ENCODE assay signal across 1 cellular context in the genomic region with DNA sequence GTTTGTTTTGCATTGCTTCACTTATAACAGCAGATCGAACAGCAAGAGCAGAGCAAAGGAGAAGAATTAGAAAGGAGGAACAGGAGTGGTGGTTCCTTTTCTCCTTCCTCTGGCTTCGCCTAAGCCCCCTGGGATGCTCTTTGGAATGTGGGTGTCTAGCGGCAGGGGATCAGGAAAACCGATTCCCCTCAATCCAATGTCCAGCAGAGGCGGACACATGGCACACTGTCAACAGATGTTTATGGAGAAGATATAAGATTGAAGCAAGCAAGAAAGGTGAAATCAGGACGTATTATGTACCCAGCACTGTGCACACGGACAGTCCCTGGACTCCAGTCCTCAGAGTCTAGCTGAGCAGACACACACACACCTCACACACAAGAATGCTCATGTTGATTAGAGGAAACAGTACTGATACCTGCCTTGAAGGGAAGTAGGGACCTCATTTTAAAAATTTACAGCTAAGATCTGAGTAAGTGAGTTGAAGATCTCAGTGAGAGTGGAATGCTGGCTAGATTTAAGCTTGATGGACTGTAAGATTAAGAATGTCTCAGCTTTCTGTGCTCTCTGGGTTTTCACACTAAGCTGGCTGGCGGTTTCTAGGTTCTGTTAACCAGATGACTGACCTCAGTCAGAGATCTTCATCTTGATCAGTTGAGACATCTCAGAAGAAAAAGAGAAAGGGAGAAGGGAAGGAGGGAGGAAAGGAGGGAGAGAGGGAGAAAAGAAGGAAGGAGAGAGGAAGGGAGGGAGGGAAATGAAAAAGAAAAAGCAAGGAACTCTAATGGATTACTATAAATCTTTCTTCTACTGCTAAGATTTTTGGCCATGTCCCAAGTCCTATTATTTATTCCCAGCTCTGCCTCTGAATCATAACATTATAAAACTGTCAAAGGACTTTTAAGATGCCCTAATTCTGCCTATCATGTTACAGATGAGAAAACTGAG.
A peak's percentile ranks its signal among the peaks of the same experiment; 100 is the strongest.
TF ChIP-seq lines count a peak whose summit lies in the region.

No MANE protein-coding gene starts in this region.

TF ChIP-seq in HEK293, 187 proteins besides CTCF, POLR2A, EP300 and RAD21 (continued from another document):
- TF ChIP-seq PRDM4 (tag by site-specific recombination; IDR thresholded peaks at IDR 0.05) (peak; percentile 99), HOXD13 (CRISPR knock-in tag; IDR thresholded peaks at IDR 0.05; ENCODE audit: borderline replicate concordance) (no peak), ZNF221 (tag by site-specific recombination; IDR thresholded peaks at IDR 0.05; ENCODE audit: borderline replicate concordance) (no peak), ZNF513 (tag by site-specific recombination; IDR thresholded peaks at IDR 0.05) (0 out of 2 replicates have a peak, but pooled peaks have one; percentile 35), ZBTB7A (tag by site-specific recombination; IDR thresholded peaks at IDR 0.05; ENCODE audit: low read depth) (no peak), PRDM1 (tag by site-specific recombination; IDR thresholded peaks at IDR 0.05) (peak; percentile 88), GFI1B (tag by site-specific recombination; IDR thresholded peaks at IDR 0.05) (peak; percentile 34; the same call in 1 of the 2 replicates), ZNF776 (tag by site-specific recombination; IDR thresholded peaks at IDR 0.05; ENCODE audit: borderline replicate concordance) (no peak), ZNF324 (tag by site-specific recombination; IDR thresholded peaks at IDR 0.05) (no peak), BCL11A (tag by site-specific recombination; IDR thresholded peaks at IDR 0.05; ENCODE audit: low read depth) (peak; percentile 51; the same call in 1 of the 2 replicates), ZNF366 (tag by site-specific recombination; conservative IDR thresholded peaks at IDR 0.05) (peak; percentile 94), ZBTB8A (tag by site-specific recombination; IDR thresholded peaks at IDR 0.05) (peak; percentile 28; the same call in 1 of the 2 replicates), SP7 (tag by site-specific recombination; IDR thresholded peaks at IDR 0.05) (0 out of 2 replicates have a peak, but pooled peaks have one; percentile 33), SP3 (tag by site-specific recombination; IDR thresholded peaks at IDR 0.05) (no peak), ZNF121 (tag by site-specific recombination; IDR thresholded peaks at IDR 0.05) (no peak), KLF8 (tag by site-specific recombination; IDR thresholded peaks at IDR 0.05) (0 out of 2 replicates have a peak, but pooled peaks have one; percentile 25), ZFHX2 (tag by site-specific recombination; conservative IDR thresholded peaks at IDR 0.05) (0 out of 2 replicates have a peak, but pooled peaks have one; percentile 18), ZSCAN23 (tag by site-specific recombination; IDR thresholded peaks at IDR 0.05) (no peak), IKZF3 (tag by site-specific recombination; IDR thresholded peaks at IDR 0.05) (peak; percentile 71), ZNF629 (tag by site-specific recombination; IDR thresholded peaks at IDR 0.05) (no peak), ZNF555 (tag by site-specific recombination; conservative IDR thresholded peaks at IDR 0.05) (no peak), ZNF23 (tag by site-specific recombination; IDR thresholded peaks at IDR 0.05; ENCODE audit: borderline replicate concordance) (no peak), ELK4 (IDR thresholded peaks at IDR 0.05; ENCODE audit: borderline replicate concordance, low read depth, low read length) (no peak), ZNF561 (tag by site-specific recombination; IDR thresholded peaks at IDR 0.05; ENCODE audit: borderline replicate concordance) (peak; percentile 74), ZNF114 (tag by site-specific recombination; IDR thresholded peaks at IDR 0.05) (no peak), ZNF510 (tag by site-specific recombination; IDR thresholded peaks at IDR 0.05; ENCODE audit: insufficient replicate concordance) (no peak), ZNF707 (tag by site-specific recombination; IDR thresholded peaks at IDR 0.05) (no peak), ZNF10 (tag by site-specific recombination; IDR thresholded peaks at IDR 0.05) (peak; percentile 86)
- TF ChIP-seq, protein P1, sequence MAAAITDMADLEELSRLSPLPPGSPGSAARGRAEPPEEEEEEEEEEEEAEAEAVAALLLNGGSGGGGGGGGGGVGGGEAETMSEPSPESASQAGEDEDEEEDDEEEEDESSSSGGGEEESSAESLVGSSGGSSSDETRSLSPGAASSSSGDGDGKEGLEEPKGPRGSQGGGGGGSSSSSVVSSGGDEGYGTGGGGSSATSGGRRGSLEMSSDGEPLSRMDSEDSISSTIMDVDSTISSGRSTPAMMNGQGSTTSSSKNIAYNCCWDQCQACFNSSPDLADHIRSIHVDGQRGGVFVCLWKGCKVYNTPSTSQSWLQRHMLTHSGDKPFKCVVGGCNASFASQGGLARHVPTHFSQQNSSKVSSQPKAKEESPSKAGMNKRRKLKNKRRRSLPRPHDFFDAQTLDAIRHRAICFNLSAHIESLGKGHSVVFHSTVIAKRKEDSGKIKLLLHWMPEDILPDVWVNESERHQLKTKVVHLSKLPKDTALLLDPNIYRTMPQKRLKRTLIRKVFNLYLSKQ (tag by site-specific recombination; IDR thresholded peaks at IDR 0.05; ENCODE audit: borderline replicate concordance) = no peak
- TF ChIP-seq, protein P2, sequence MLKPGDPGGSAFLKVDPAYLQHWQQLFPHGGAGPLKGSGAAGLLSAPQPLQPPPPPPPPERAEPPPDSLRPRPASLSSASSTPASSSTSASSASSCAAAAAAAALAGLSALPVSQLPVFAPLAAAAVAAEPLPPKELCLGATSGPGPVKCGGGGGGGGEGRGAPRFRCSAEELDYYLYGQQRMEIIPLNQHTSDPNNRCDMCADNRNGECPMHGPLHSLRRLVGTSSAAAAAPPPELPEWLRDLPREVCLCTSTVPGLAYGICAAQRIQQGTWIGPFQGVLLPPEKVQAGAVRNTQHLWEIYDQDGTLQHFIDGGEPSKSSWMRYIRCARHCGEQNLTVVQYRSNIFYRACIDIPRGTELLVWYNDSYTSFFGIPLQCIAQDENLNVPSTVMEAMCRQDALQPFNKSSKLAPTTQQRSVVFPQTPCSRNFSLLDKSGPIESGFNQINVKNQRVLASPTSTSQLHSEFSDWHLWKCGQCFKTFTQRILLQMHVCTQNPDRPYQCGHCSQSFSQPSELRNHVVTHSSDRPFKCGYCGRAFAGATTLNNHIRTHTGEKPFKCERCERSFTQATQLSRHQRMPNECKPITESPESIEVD (tag by site-specific recombination; IDR thresholded peaks at IDR 0.05) = peak; percentile 80
- TF ChIP-seq, protein P3, sequence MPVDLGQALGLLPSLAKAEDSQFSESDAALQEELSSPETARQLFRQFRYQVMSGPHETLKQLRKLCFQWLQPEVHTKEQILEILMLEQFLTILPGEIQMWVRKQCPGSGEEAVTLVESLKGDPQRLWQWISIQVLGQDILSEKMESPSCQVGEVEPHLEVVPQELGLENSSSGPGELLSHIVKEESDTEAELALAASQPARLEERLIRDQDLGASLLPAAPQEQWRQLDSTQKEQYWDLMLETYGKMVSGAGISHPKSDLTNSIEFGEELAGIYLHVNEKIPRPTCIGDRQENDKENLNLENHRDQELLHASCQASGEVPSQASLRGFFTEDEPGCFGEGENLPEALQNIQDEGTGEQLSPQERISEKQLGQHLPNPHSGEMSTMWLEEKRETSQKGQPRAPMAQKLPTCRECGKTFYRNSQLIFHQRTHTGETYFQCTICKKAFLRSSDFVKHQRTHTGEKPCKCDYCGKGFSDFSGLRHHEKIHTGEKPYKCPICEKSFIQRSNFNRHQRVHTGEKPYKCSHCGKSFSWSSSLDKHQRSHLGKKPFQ (tag by site-specific recombination; IDR thresholded peaks at IDR 0.05) = peak; percentile 85; the same call in 1 of the 2 replicates
